17 cellular contexts compared by ENCODE assay signal in the genomic region with DNA sequence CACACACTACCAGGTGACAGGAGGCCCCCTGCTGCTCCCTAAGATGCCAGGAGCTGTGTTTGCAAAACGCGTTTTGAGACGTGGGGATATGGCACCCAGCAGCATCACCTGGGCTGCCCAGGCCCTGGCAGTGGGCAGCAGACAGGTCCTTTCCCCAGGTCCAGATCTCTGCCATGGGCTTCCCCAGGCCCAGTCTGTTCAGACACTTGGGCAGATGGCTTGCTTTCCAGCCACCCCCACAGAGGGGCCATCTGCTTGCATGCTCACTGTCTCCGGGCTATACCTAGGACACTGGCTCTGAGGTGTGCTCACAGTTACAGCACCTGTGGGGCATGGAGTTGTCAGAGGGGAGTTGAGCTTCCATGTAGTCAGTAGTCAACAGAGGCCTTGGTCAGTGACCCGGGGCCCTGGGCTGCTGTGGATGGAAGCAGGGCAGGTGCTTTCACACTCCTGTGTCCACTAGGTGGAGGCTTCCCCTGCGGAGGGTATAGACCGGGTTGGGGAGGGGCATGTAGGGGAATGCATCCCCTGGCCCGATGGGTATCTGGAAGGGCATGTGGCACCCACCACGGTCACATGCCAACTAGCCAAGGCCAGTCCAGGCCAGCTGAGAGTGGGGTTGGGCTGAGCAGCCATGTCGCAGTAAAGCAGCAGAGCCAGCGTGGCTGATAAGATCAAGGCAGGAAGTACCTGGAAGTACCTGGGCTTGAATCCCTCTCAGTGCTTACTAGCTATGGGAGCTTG.
DNase-seq lines count a peak whose midpoint lies in the region; ATAC-seq, FAIRE-seq and TF ChIP-seq lines count a peak whose summit lies in the region.
"Had no signal": no experiment of that assay in that cellular context is flagged by ENCODE, and none has a peak within 500 bp of the region (broad histone marks: within the 10 kb centered on the region; RNA-seq: fewer than 3 reads in every experiment).

No MANE protein-coding gene starts in this region.

- TF ChIP-seq POLR2A in A549 (IDR thresholded peaks at IDR 0.05; ENCODE audit: low read length) = no peak
- no peak for TF ChIP-seq POLR2A in spleen (IDR thresholded peaks at IDR 0.05)

- CTCF ChIA-PET in A549 (lab: Yijun Ruan, JAX) = interaction anchor here (0.6 to 1.8 kb wide), 5 partner anchors 11 to 1711 kb away, joined by 3 to 5 read pairs (median 3); no protein-coding TSS in a partner anchor

- H3K27me3 ChIP-seq in lower lobe of right lung (ENCODE audit: low read depth) (no peaks in the 10 kb centered on the region), spleen (replicated peaks in 1 of 7) (peaks cover 0 to 13% (median 0%) of the 10 kb centered on the region in 7 donors), left lung (no peaks in the 10 kb centered on the region)
- H3K27me3 ChIP-seq: esophagus squamous epithelium had no signal

- intact Hi-C loops in lower lobe of right lung (cut with DNase I) (no loop called here), spleen (cut with DNase I; ENCODE audit: low total_unique reads) (no loop called here), left lung (cut with DNase I) (no loop called here)

- TF ChIP-seq EP300 in A549 (IDR thresholded peaks at IDR 0.05) = no peak

- no peaks in the 10 kb centered on the region for H3K4me1 ChIP-seq in A549
- H3K4me1 ChIP-seq in lower lobe of right lung = no peaks in the 10 kb centered on the region
- H3K4me1 ChIP-seq in spleen = no peaks in the 10 kb centered on the region
- no peaks in the 10 kb centered on the region for H3K4me1 ChIP-seq in left lung

- H3K9me3 ChIP-seq in A549 (no peaks in the 10 kb centered on the region), lower lobe of right lung (peaks cover 3% of the 10 kb centered on the region), spleen (peaks cover 0 to 8% (median 4%) of the 10 kb centered on the region in 8 donors), left lung (peaks cover 0 to 6% of the 10 kb centered on the region in 2 donors)
- H3K9me3 ChIP-seq: esophagus squamous epithelium had no signal

- no peak for DNase-seq in A549 (ENCODE audit: low read depth in 1 of 2, low spot score in 1 of 2)
- DNase-seq in cerebellar nuclear complex (lab: John Stamatoyannopoulos, UW) = peak; percentile 54
- no peak for DNase-seq in lower lobe of right lung
- DNase-seq in ACHN = no peak
- DNase-seq in effector CD8-positive, alpha-beta T cell (lab: John Stamatoyannopoulos, UW) = no peak
- no peak for DNase-seq in spleen
- DNase-seq in left lung = no peak
- DNase-seq: activated CD4-positive, alpha-beta T cell treated with anti-CD3 and anti-CD28 coated beads for 36 hours; activated CD8-positive, alpha-beta memory T cell treated with anti-CD3 and anti-CD28 coated beads, Interleukin-2, amount 50 U/mL, for 4 hours; AML-193; DMS153; esophagus squamous epithelium; MM.1S; NCI-H187 treated with DMSO at 0.1 percent for 48 hours; SHP77 treated with DMSO at 0.1 percent for 48 hours had no signal

- no peak overlapping the region for H3K27ac ChIP-seq in A549
- no peak overlapping the region for H3K27ac ChIP-seq in lower lobe of right lung
- no peak overlapping the region for H3K27ac ChIP-seq in spleen
- H3K27ac ChIP-seq in left lung = no peak overlapping the region
- H3K27ac ChIP-seq: esophagus squamous epithelium had no signal

- POLR2A ChIA-PET in A549 (lab: Yijun Ruan, JAX) = no interaction called here

- no peak for FAIRE-seq in A549 (lab: Jason Lieb, UNC)
- FAIRE-seq: H54 had no signal

- no peaks in the 10 kb centered on the region for H3K36me3 ChIP-seq in lower lobe of right lung
- no peaks in the 10 kb centered on the region for H3K36me3 ChIP-seq in spleen
- no peaks in the 10 kb centered on the region for H3K36me3 ChIP-seq in left lung
- H3K36me3 ChIP-seq: esophagus squamous epithelium had no signal

- 45% methylated on average over 9 of the region's 11 CpGs for WGBS in A549 (ENCODE audit: missing lambda C conversion rate)
- 78 to 86% (median 83%) methylated on average over 11 of the region's 11 CpGs for WGBS in spleen, 5 donors

- peak; percentile 55 to 80; a peak in 4 of 6 replicates for ATAC-seq in A549
- ATAC-seq in lower lobe of right lung = peak; percentile 12 to 14
- ATAC-seq in left lung = no peak
- ATAC-seq: activated CD4-positive, alpha-beta T cell treated with anti-CD3 and anti-CD28 coated beads for 36 hours had no signal

- no peak for TF ChIP-seq RAD21 in A549 (conservative IDR thresholded peaks at IDR 0.05 in 1 of 2, IDR thresholded peaks at IDR 0.05 in 1 of 2)

- TF ChIP-seq CTCF in A549 (IDR thresholded peaks at IDR 0.05) (no peak), GM12873 (IDR thresholded peaks at IDR 0.05; ENCODE audit: insufficient read depth, low read depth, low read length, missing control alignments) (peak; percentile 19), lower lobe of right lung (IDR thresholded peaks at IDR 0.05) (no peak), spleen (IDR thresholded peaks at IDR 0.05 in 8 of 11, conservative IDR thresholded peaks at IDR 0.05 in 3 of 11) (no peak), left lung (IDR thresholded peaks at IDR 0.05) (no peak)

- H3K4me3 ChIP-seq in A549 = no peak overlapping the region
- H3K4me3 ChIP-seq in lower lobe of right lung = no peak overlapping the region
- no peak overlapping the region for H3K4me3 ChIP-seq in spleen
- no peak overlapping the region for H3K4me3 ChIP-seq in left lung
- H3K4me3 ChIP-seq: esophagus squamous epithelium had no signal

- in situ Hi-C loops in ACHN (cut with HindIII; ENCODE audit: low pct_ligation_motif_present, low pct_unique_long_range_greater_than_20kb, low sequenced_read_pairs) = no loop called here

- H3K4me2 ChIP-seq in A549 = no peak overlapping the region

TF ChIP-seq in A549, 52 proteins besides CTCF, POLR2A, EP300 and RAD21:
- TF ChIP-seq SREBF2 (IDR thresholded peaks at IDR 0.05) (no peak), MAFK (IDR thresholded peaks at IDR 0.05; ENCODE audit: partially characterized antibody) (no peak), TP53 (CRISPR knock-in tag; IDR thresholded peaks at IDR 0.05) (no peak), POLR2AphosphoS2 (conservative IDR thresholded peaks at IDR 0.05; ENCODE audit: low read length) (no peak), JUN (IDR thresholded peaks at IDR 0.05) (no peak), ZSCAN20 (CRISPR knock-in tag; IDR thresholded peaks at IDR 0.05) (no peak), HDAC2 (IDR thresholded peaks at IDR 0.05) (no peak), FOSL2 (IDR thresholded peaks at IDR 0.05) (no peak), FOSL2 (CRISPR knock-in tag; IDR thresholded peaks at IDR 0.05) (no peak), MAZ (IDR thresholded peaks at IDR 0.05; ENCODE audit: borderline replicate concordance, low read depth, low read length) (no peak)

Comparison
In these comparisons a context has a peak if more than half of its experiments do, and no peak if none do; other contexts are left out.
1. DNase-seq: peak in cerebellar nuclear complex (2 of 2); none in A549 (0 of 2), lower lobe of right lung (single experiment), ACHN (single experiment), effector CD8-positive, alpha-beta T cell (single experiment), spleen (single experiment) and left lung (0 of 2).